ENCODE assay signal across 8 cellular contexts in genomic region chr15:90903733-90904536, GRCh38. TPM values are rescaled to one million over a fixed set of nuclear protein-coding genes. Genes with fewer than 3 reads are reported as not detected.
A peak's percentile ranks its signal among the peaks of the same experiment; 100 is the strongest.
DNase-seq lines count a peak whose midpoint lies in the region; ATAC-seq and TF ChIP-seq lines count a peak whose summit lies in the region.

No MANE protein-coding gene starts in this region.

- no peak for DNase-seq in CD4-positive, alpha-beta T cell
- peak; percentile 97 for DNase-seq in HuH-7.5 (ENCODE audit: low spot score)
- no peak for DNase-seq in ascending aorta (ENCODE audit: low spot score in 2 of 2)
- DNase-seq in immature natural killer cell = no peak
- DNase-seq in stimulated activated naive CD8-positive, alpha-beta T cell treated with anti-CD3 and anti-CD28 coated beads, Interleukin-15, amount 100 ng/mL, for 72 hours = no peak
- DNase-seq in hepatic stellate cell (ENCODE audit: low spot score) = no peak
- no peak for DNase-seq in NCI-H1930 (lab: John Stamatoyannopoulos, UW)

- TF ChIP-seq CTCF in CD4-positive, alpha-beta T cell (IDR thresholded peaks at IDR 0.05) = no peak
- TF ChIP-seq CTCF in ascending aorta (IDR thresholded peaks at IDR 0.05) = no peak

- no peaks in the 10 kb centered on the region for H3K9me3 ChIP-seq in CD4-positive, alpha-beta T cell (ENCODE audit: control insufficient read depth, low read length)
- H3K9me3 ChIP-seq in ascending aorta = no peaks in the 10 kb centered on the region

- H3K4me3 Mint-ChIP-seq in CD4-positive, alpha-beta T cell = peak overlapping the region; percentile 88
- peak overlapping the region; percentile 75 to 86 (median 84) for H3K4me3 Mint-ChIP-seq in immature natural killer cell
- H3K4me3 Mint-ChIP-seq in stimulated activated naive CD8-positive, alpha-beta T cell treated with anti-CD3 and anti-CD28 coated beads, Interleukin-15, amount 100 ng/mL, for 72 hours = peak overlapping the region; percentile 93 to 99

- no peak for ATAC-seq in CD4-positive, alpha-beta T cell (ENCODE audit: poor library complexity)
- no peak for ATAC-seq in stimulated activated naive CD8-positive, alpha-beta T cell treated with anti-CD3 and anti-CD28 coated beads, Interleukin-15, amount 100 ng/mL, for 72 hours
- no peak for ATAC-seq in GM18502 (IDR thresholded peaks at IDR 0.05; ENCODE audit: poor library complexity, unreplicated experiment)

- H3K4me1 Mint-ChIP-seq in CD4-positive, alpha-beta T cell (ENCODE audit: low read depth) = peaks cover 34% of the 10 kb centered on the region
- peaks cover 22 to 26% of the 10 kb centered on the region in 2 donors for H3K4me1 Mint-ChIP-seq in immature natural killer cell
- peaks cover 35% of the 10 kb centered on the region for H3K4me1 Mint-ChIP-seq in stimulated activated naive CD8-positive, alpha-beta T cell treated with anti-CD3 and anti-CD28 coated beads, Interleukin-15, amount 100 ng/mL, for 72 hours

- intact Hi-C loops in CD4-positive, alpha-beta T cell (cut with DNase I, micrococcal nuclease) = loop anchor here in 1 of 2 experiments (5.0 kb wide), 1 partner anchor 368 kb away; no protein-coding TSS in a partner anchor
- intact Hi-C loops in ascending aorta (cut with DNase I) = no loop called here

- H3K27ac ChIP-seq in CD4-positive, alpha-beta T cell (ENCODE audit: low read depth, low read length) = peak overlapping the region; percentile 83
- peak overlapping the region; percentile 90 to 96 for H3K27ac ChIP-seq in ascending aorta

- H3K36me3 ChIP-seq in ascending aorta = peaks cover 28 to 36% of the 10 kb centered on the region in 2 donors

- peak overlapping the region; percentile 82 to 89 for H3K4me3 ChIP-seq in ascending aorta

- H3K9me3 Mint-ChIP-seq in CD4-positive, alpha-beta T cell = no peaks in the 10 kb centered on the region
- H3K9me3 Mint-ChIP-seq in immature natural killer cell = no peaks in the 10 kb centered on the region
- no peaks in the 10 kb centered on the region for H3K9me3 Mint-ChIP-seq in stimulated activated naive CD8-positive, alpha-beta T cell treated with anti-CD3 and anti-CD28 coated beads, Interleukin-15, amount 100 ng/mL, for 72 hours

- H3K27ac Mint-ChIP-seq in CD4-positive, alpha-beta T cell = peak overlapping the region; percentile 77
- H3K27ac Mint-ChIP-seq in immature natural killer cell = peak overlapping the region; percentile 20 to 85 (median 60)
- peak overlapping the region; percentile 88 to 97 for H3K27ac Mint-ChIP-seq in stimulated activated naive CD8-positive, alpha-beta T cell treated with anti-CD3 and anti-CD28 coated beads, Interleukin-15, amount 100 ng/mL, for 72 hours

- H3K4me1 ChIP-seq in ascending aorta = peaks cover 0 to 12% of the 10 kb centered on the region in 2 donors

- POLR2A ChIA-PET in CD4-positive, alpha-beta T cell (lab: Charles Lee) = interaction anchor here (0.6 to 7.9 kb wide), 11 partner anchors 9 to 638 kb away, joined by 3 to 232 read pairs (median 4); partner anchors contain the start of genes BLM, HDDC3, NGRN and RCCD1

- H3K27me3 Mint-ChIP-seq in CD4-positive, alpha-beta T cell = no peaks in the 10 kb centered on the region
- peaks cover 0 to 2% (median 0%) of the 10 kb centered on the region in 3 donors for H3K27me3 Mint-ChIP-seq in immature natural killer cell (ENCODE audit: low read depth in 3 of 3)
- H3K27me3 Mint-ChIP-seq in stimulated activated naive CD8-positive, alpha-beta T cell treated with anti-CD3 and anti-CD28 coated beads, Interleukin-15, amount 100 ng/mL, for 72 hours = no peaks in the 10 kb centered on the region

- H3K27me3 ChIP-seq in CD4-positive, alpha-beta T cell (ENCODE audit: control insufficient read depth, insufficient read depth, low read length) = no peaks in the 10 kb centered on the region
- no peaks in the 10 kb centered on the region for H3K27me3 ChIP-seq in ascending aorta

- CTCF ChIA-PET in CD4-positive, alpha-beta T cell (lab: Charles Lee) = interaction anchor here (0.6 to 6.2 kb wide), 3 partner anchors 24 to 29 kb away, joined by 5 to 88 read pairs (median 11); partner anchors contain the start of genes HDDC3 and UNC45A

- H3K36me3 Mint-ChIP-seq in CD4-positive, alpha-beta T cell (ENCODE audit: low read depth) = peaks cover 45% of the 10 kb centered on the region
- peaks cover 9 to 24% (median 10%) of the 10 kb centered on the region in 3 donors for H3K36me3 Mint-ChIP-seq in immature natural killer cell

RNA-seq across cellular contexts. Expression of gene MAN2A2, which starts 0.8 kb away (rescaled TPM):
- total RNA-seq in CD4-positive, alpha-beta T cell = 100 to 1,000 TPM; 125 to 128 TPM
- 90.4 TPM for total RNA-seq in ascending aorta
- polyA plus RNA-seq in immature natural killer cell = 1 to 10 TPM; 4.1 to 7.4 (median 5.4) TPM

RNA-seq across cellular contexts. Expression of gene FES, which starts 19.6 kb away (rescaled TPM):
- total RNA-seq in CD4-positive, alpha-beta T cell = 1 to 10 TPM; 3.0 to 5.5 TPM
- total RNA-seq in ascending aorta = 65.1 TPM
- polyA plus RNA-seq in immature natural killer cell = 10 to 100 TPM; 28.6 to 73.2 (median 53.5) TPM

RNA-seq across cellular contexts. Expression of gene HDDC3, which starts 28.4 kb away (rescaled TPM):
- total RNA-seq in CD4-positive, alpha-beta T cell = 10 to 100 TPM in 1 of 2 experiments, 1 to 10 TPM in 1; 9.9 to 10.8 TPM
- 29.4 TPM for total RNA-seq in ascending aorta
- polyA plus RNA-seq in immature natural killer cell = 10 to 100 TPM; 25.5 to 33.1 (median 32.1) TPM

RNA-seq across cellular contexts. Expression of gene UNC45A, which starts 31.1 kb away (rescaled TPM):
- 10 to 100 TPM; 17.6 to 18.9 TPM for total RNA-seq in CD4-positive, alpha-beta T cell
- total RNA-seq in ascending aorta = 73.5 TPM
- polyA plus RNA-seq in immature natural killer cell = 10 to 100 TPM; 54.9 to 74.4 (median 59.3) TPM

RNA-seq across cellular contexts. Expression of gene FURIN, which starts 35.5 kb away (rescaled TPM):
- total RNA-seq in CD4-positive, alpha-beta T cell = 100 to 1,000 TPM in 1 of 2 experiments, 10 to 100 TPM in 1; 97.4 to 104 TPM
- total RNA-seq in ascending aorta = 86.3 TPM
- polyA plus RNA-seq in immature natural killer cell = 10 to 100 TPM; 18.2 to 22.8 (median 20.8) TPM

Comparison
In these comparisons a context has a peak if more than half of its experiments do, and no peak if none do; other contexts are left out.
1. RNA of gene FES, which starts 19.6 kb away (total RNA-seq): 65.1 TPM in ascending aorta (single experiment); 3.0 to 5.5 TPM in CD4-positive, alpha-beta T cell; every median in the first group is over 10 times any median in the second.
2. Peak in every context shown above with its lines, with median percentiles within 50 percentile points of each other: H3K27ac Mint-ChIP-seq and H3K4me3 Mint-ChIP-seq.